Comparison of ENCODE assay signal across 8 cellular contexts in the genomic region with DNA sequence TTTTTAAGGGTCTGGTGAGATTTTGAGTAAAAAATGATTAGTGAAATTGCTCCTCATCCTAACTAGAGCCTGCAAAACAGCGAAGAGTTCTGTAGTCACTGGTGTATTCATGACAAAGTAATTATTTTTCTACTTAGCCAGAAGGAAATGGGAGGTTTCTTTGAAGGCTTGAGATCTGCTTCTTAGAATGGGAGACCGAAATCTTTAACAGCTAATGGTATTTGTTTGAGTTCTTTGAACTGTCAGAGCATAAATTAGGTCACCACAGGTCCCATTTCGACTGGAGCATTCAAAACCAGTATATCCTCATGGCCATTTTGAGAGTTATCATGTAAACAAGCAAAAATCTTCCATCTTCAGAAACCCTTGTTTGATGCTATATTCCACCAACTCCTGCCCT.
"Had no signal": no experiment of that assay in that cellular context is flagged by ENCODE, and none has a peak within 500 bp of the region (broad histone marks: within the 10 kb centered on the region; RNA-seq: fewer than 3 reads in every experiment).

No MANE protein-coding gene starts in this region.

- DNase-seq: GDM1, GF-D8 had no signal

- ATAC-seq: GM12878 had no signal

- H3K4me3 ChIP-seq: GM12878 had no signal

- FAIRE-seq: G401.6, GM12878, GM12891, GM12892, GM18507, GM19239 had no signal
